Comparison of ENCODE assay signal across 8 cellular contexts in the genomic region with DNA sequence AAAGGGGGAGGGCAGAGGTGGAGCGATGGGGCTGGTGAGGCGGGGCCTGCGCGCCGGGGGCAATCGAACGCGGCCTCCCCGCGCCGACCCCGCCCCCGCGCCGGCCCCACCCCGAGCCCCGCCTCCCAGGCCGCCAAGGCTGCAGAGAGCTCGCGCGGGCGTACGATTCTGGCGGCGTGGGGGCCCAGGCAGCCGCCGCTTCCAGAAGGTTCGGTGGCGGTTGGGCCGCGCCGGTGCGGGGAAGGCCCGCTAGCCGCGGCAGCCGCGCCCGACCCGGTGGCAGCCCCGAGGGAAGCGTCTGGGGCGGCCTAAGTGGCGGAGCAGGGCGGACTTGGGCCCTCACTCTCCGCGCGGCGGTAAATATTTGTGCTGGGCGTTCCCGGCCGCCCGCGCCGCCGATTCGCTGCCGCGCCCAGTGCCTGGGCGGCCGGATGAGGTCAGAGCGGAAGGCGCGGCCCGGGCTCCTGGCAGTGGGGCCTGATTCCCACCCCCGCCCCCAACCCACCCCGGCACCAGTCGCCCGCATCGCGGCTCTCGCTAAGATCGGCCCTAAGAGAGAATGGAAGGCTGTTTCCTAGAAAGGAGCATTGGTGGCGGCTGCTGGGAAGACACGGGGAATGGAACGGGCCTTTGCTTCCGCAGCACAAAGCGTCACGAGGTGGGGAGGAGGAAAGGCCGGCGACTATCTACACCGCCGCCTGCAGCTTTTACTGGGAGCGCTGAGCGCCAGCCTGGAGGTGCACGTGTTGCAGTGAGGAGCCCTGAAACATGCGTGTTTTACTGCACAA. TPM values are rescaled to one million over a fixed set of nuclear protein-coding genes. Genes with fewer than 3 reads are reported as not detected.
A peak's percentile ranks its signal among the peaks of the same experiment; 100 is the strongest.
DNase-seq lines count a peak whose midpoint lies in the region; ATAC-seq and TF ChIP-seq lines count a peak whose summit lies in the region.

A gene with protein sequence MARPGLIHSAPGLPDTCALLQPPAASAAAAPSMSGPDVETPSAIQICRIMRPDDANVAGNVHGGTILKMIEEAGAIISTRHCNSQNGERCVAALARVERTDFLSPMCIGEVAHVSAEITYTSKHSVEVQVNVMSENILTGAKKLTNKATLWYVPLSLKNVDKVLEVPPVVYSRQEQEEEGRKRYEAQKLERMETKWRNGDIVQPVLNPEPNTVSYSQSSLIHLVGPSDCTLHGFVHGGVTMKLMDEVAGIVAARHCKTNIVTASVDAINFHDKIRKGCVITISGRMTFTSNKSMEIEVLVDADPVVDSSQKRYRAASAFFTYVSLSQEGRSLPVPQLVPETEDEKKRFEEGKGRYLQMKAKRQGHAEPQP (minus strand): TSS at position 368 of the 788 bp plus-strand sequence. CDS start 368 bp downstream, outside the sequence.

- H3K36me3 Mint-ChIP-seq in activated CD8-positive, alpha-beta memory T cell treated with anti-CD3 and anti-CD28 coated beads, Interleukin-2, amount 10 ng/mL, durations not matched to agents 7 days and 5 days: no peaks in the 10 kb centered on the region
- H3K36me3 Mint-ChIP-seq in endodermal cell (ENCODE audit: low read depth) (peaks cover 4% of the 10 kb centered on the region), mesothelial cell of epicardium (no peaks in the 10 kb centered on the region)

- H3K27ac Mint-ChIP-seq in activated CD8-positive, alpha-beta memory T cell treated with anti-CD3 and anti-CD28 coated beads, Interleukin-2, amount 10 ng/mL, durations not matched to agents 7 days and 5 days: peak within 1 kb of the TSS; percentile 92
- peak within 1 kb of the TSS; percentile 95 for H3K27ac Mint-ChIP-seq in endodermal cell
- peak within 1 kb of the TSS; percentile 99 for H3K27ac Mint-ChIP-seq in mesothelial cell of epicardium

- H3K9me3 ChIP-seq in endodermal cell (ENCODE audit: control insufficient read depth, low read length): no peaks in the 10 kb centered on the region

- H3K4me3 ChIP-seq in endodermal cell (ENCODE audit: low read length): peak within 1 kb of the TSS; percentile 81

- H3K36me3 ChIP-seq in endodermal cell (ENCODE audit: control insufficient read depth, insufficient read depth, low read length): no peaks in the 10 kb centered on the region

- H3K9me3 Mint-ChIP-seq in activated CD8-positive, alpha-beta memory T cell treated with anti-CD3 and anti-CD28 coated beads, Interleukin-2, amount 10 ng/mL, durations not matched to agents 7 days and 5 days (ENCODE audit: low read depth): no peaks in the 10 kb centered on the region
- H3K9me3 Mint-ChIP-seq in endodermal cell (peaks cover 2% of the 10 kb centered on the region), mesothelial cell of epicardium (no peaks in the 10 kb centered on the region)

- TF ChIP-seq CTCF in endodermal cell (conservative IDR thresholded peaks at IDR 0.05) (no peak), mesothelial cell of epicardium (IDR thresholded peaks at IDR 0.05; ENCODE audit: unreplicated experiment) (no peak)

- DNase-seq in COLO829 (ENCODE audit: low spot score) (peak; percentile 68), HS-27A (ENCODE audit: low read depth) (peak; percentile 64), NOMO-1 (lab: John Stamatoyannopoulos, UW; ENCODE audit: unreplicated experiment in 2 of 2) (peak; percentile 76 to 93), endodermal cell (peak; percentile 95), mesothelial cell of epicardium (ENCODE audit: low spot score in 2 of 2, unreplicated experiment in 2 of 2) (peak; percentile 81 to 85)
- DNase-seq in activated CD8-positive, alpha-beta memory T cell treated with anti-CD3 and anti-CD28 coated beads, Interleukin-2, amount 10 ng/mL, durations not matched to agents 7 days and 5 days: peak; percentile 93
- DNase-seq in stimulated activated CD8-positive, alpha-beta memory T cell treated with anti-CD3 and anti-CD28 coated beads, Interleukin-15, amount 100 ng/mL, for 48 hours (ENCODE audit: low read depth in 2 of 2): peak; percentile 84 to 86

- 0 to 1% methylated on average over 30 to 87 of the region's 87 CpGs for WGBS in endodermal cell (ENCODE audit: insufficient coverage in 1 of 2, insufficient read length in 1 of 2), 2 experiments

- peaks cover 35% of the 10 kb centered on the region for H3K4me1 Mint-ChIP-seq in activated CD8-positive, alpha-beta memory T cell treated with anti-CD3 and anti-CD28 coated beads, Interleukin-2, amount 10 ng/mL, durations not matched to agents 7 days and 5 days
- H3K4me1 Mint-ChIP-seq in endodermal cell (peaks cover 14% of the 10 kb centered on the region), mesothelial cell of epicardium (peaks cover 14% of the 10 kb centered on the region)

- H3K4me3 Mint-ChIP-seq in activated CD8-positive, alpha-beta memory T cell treated with anti-CD3 and anti-CD28 coated beads, Interleukin-2, amount 10 ng/mL, durations not matched to agents 7 days and 5 days: peak within 1 kb of the TSS; percentile 84
- H3K4me3 Mint-ChIP-seq in endodermal cell (peak within 1 kb of the TSS; percentile 67), mesothelial cell of epicardium (peak within 1 kb of the TSS; percentile 76)

- peak within 1 kb of the TSS; percentile 74 for H3K9ac ChIP-seq in endodermal cell (ENCODE audit: extremely low read depth, low read length, poor library complexity, severe bottlenecking)

- H3K4me1 ChIP-seq in endodermal cell (ENCODE audit: control insufficient read depth, insufficient read depth, low read length): no peaks in the 10 kb centered on the region

- H3K27ac ChIP-seq in endodermal cell (ENCODE audit: low read depth, low read length): peak within 1 kb of the TSS; percentile 96

- no peaks in the 10 kb centered on the region for H3K27me3 ChIP-seq in endodermal cell (ENCODE audit: control insufficient read depth, insufficient read depth, low read length, poor library complexity, severe bottlenecking)

- H3K27me3 Mint-ChIP-seq in activated CD8-positive, alpha-beta memory T cell treated with anti-CD3 and anti-CD28 coated beads, Interleukin-2, amount 10 ng/mL, durations not matched to agents 7 days and 5 days: no peaks in the 10 kb centered on the region
- peaks cover 24% of the 10 kb centered on the region for H3K27me3 Mint-ChIP-seq in endodermal cell (ENCODE audit: insufficient read depth)
- H3K27me3 Mint-ChIP-seq in mesothelial cell of epicardium (ENCODE audit: low read depth): peaks cover 13% of the 10 kb centered on the region

- ATAC-seq in GM19467 (IDR thresholded peaks at IDR 0.05; ENCODE audit: unreplicated experiment): peak; percentile 72
- ATAC-seq in activated CD8-positive, alpha-beta memory T cell treated with anti-CD3 and anti-CD28 coated beads, Interleukin-2, amount 10 ng/mL, durations not matched to agents 7 days and 5 days: peak; percentile 89

- CTCF ChIA-PET in activated CD8-positive, alpha-beta memory T cell treated with anti-CD3 and anti-CD28 coated beads, Interleukin-2, amount 10 ng/mL, durations not matched to agents 7 days and 5 days (lab: Charles Lee): interaction anchor here (0.6 to 9.2 kb wide), 18 partner anchors 9 to 648 kb away, joined by 3 to 58 read pairs (median 7); no protein-coding TSS in a partner anchor

RNA-seq across cellular contexts. Expression of the gene that starts here (rescaled TPM):
- total RNA-seq in activated CD8-positive, alpha-beta memory T cell treated with anti-CD3 and anti-CD28 coated beads, Interleukin-2, amount 10 ng/mL, durations not matched to agents 7 days and 5 days: 10 to 100 TPM; 81.3 to 87.0 TPM
- total RNA-seq in endodermal cell (10 to 100 TPM; 51.3 to 70.7 TPM), mesothelial cell of epicardium (17.4 to 21.3 TPM (median 20.3 TPM) in 3 replicates)
- polyA plus RNA-seq in endodermal cell (2013, experiment 1 of 2): 87.9 TPM
- polyA plus RNA-seq in endodermal cell (2013, experiment 2 of 2): 87.7 TPM

Comparison
In these comparisons a context has a peak if more than half of its experiments do, and no peak if none do; other contexts are left out.
1. Peak in every context shown above with its lines: DNase-seq, ATAC-seq, H3K4me3 ChIP-seq and H3K27ac ChIP-seq.